In genomic region chr4:111499291-111499690, GRCh38 we compare ENCODE assay signal across 28 cellular contexts.
"Had no signal": no experiment of that assay in that cellular context is flagged by ENCODE, and none has a peak within 500 bp of the region (broad histone marks: within the 10 kb centered on the region; RNA-seq: fewer than 3 reads in every experiment).

No MANE protein-coding gene starts in this region.

- H3K27ac ChIP-seq: breast epithelium, cardiac muscle cell, colonic mucosa, esophagus muscularis mucosa, foreskin keratinocyte, gastrocnemius medialis, heart left ventricle had no signal

- H3K36me3 ChIP-seq: breast epithelium, cardiac muscle cell, colonic mucosa, esophagus muscularis mucosa, gastrocnemius medialis, heart left ventricle had no signal

- H3K4me3 ChIP-seq: breast epithelium, cardiac muscle cell, colonic mucosa, esophagus muscularis mucosa, gastrocnemius medialis, heart left ventricle had no signal

- DNase-seq: activated CD4-positive, alpha-beta T cell treated with anti-CD3 and anti-CD28 coated beads for 48 hours; activated CD4-positive, alpha-beta T cell treated with anti-CD3 and anti-CD28 coated beads, Interleukin-2, amount 50 U/mL, for 1 hour; activated CD4-positive, alpha-beta T cell treated with anti-CD3 and anti-CD28 coated beads, Interleukin-2, amount 50 U/mL, for 48 hours; activated CD8-positive, alpha-beta memory T cell treated with anti-CD3 and anti-CD28 coated beads for 24 hours; activated CD8-positive, alpha-beta T cell treated with anti-CD3 and anti-CD28 coated beads for 36 hours; activated effector memory CD4-positive, alpha-beta T cell treated with Interleukin-2 at 50 U/mL for 16 hours; activated gamma-delta T cell treated with Interleukin-2 at 50 U/mL for 16 hours; activated naive CD4-positive, alpha-beta T cell treated with anti-CD3 and anti-CD28 coated beads, Interleukin-2, amount 50 U/mL, for 16 hours; activated naive CD4-positive, alpha-beta T cell treated with Interleukin-2 at 50 U/mL for 16 hours; activated T-cell treated with anti-CD3 and anti-CD28 coated beads, Interleukin-2, amount 50 U/mL, for 4 hours; amygdala; aorta; central memory CD4-positive, alpha-beta T cell; cerebellar nuclear complex; colonic mucosa; effector memory CD4-positive, alpha-beta T cell; endodermal cell; erythroblast; foreskin keratinocyte; gastrocnemius medialis; glutamatergic neuron; heart left ventricle; T-helper 2 cell had no signal

- H3K4me1 ChIP-seq: breast epithelium, colonic mucosa, esophagus muscularis mucosa, foreskin keratinocyte, gastrocnemius medialis, heart left ventricle had no signal

- ATAC-seq: activated CD8-positive, alpha-beta T cell treated with anti-CD3 and anti-CD28 coated beads for 36 hours; activated T-cell treated with anti-CD3 and anti-CD28 coated beads, Interleukin-2, amount 50 U/mL, for 4 hours; activated T-helper 17 cell treated with anti-CD3 and anti-CD28 coated beads, Interleukin-2, amount 50 U/mL, for 72 hours; foreskin keratinocyte; gastrocnemius medialis; heart left ventricle; WTC11 had no signal

- H3K27me3 ChIP-seq: breast epithelium, cardiac muscle cell, colonic mucosa, esophagus muscularis mucosa, foreskin keratinocyte, gastrocnemius medialis, heart left ventricle had no signal

- H3K9me3 ChIP-seq: breast epithelium, colonic mucosa, esophagus muscularis mucosa, gastrocnemius medialis, heart left ventricle had no signal
